17 cellular contexts compared by ENCODE assay signal in genomic region chr10:75532253-75532924, GRCh38.
A peak's percentile ranks its signal among the peaks of the same experiment; 100 is the strongest.
DNase-seq lines count a peak whose midpoint lies in the region; ATAC-seq, FAIRE-seq and TF ChIP-seq lines count a peak whose summit lies in the region.
"Had no signal": no experiment of that assay in that cellular context is flagged by ENCODE, and none has a peak within 500 bp of the region (broad histone marks: within the 10 kb centered on the region; RNA-seq: fewer than 3 reads in every experiment).

No MANE protein-coding gene starts in this region.

- POLR2A ChIA-PET in IMR-90 (lab: Charles Lee; ENCODE audit: unreplicated experiment): no interaction called here

- no peak overlapping the region for H2BK5ac ChIP-seq in IMR-90 (ENCODE audit: low read depth, low read length, poor library complexity, severe bottlenecking)

- H2BK15ac ChIP-seq in IMR-90 (ENCODE audit: low read depth, low read length): no peak overlapping the region

- peak overlapping the region; percentile 51 to 87 (median 68) for H3K27ac Mint-ChIP-seq in CD14-positive monocyte
- peak overlapping the region; percentile 38 for H3K27ac Mint-ChIP-seq in astrocyte (ENCODE audit: unreplicated experiment)
- no peak overlapping the region for H3K27ac Mint-ChIP-seq in mesothelial cell of epicardium
- H3K27ac Mint-ChIP-seq in endodermal cell: no peak overlapping the region
- H3K27ac Mint-ChIP-seq: activated B cell treated with CpG ODN at 0.5 μM for 24 hours, GM23338, naive B cell had no signal

- H3K4me1 Mint-ChIP-seq in CD14-positive monocyte: peaks cover 46% of the 10 kb centered on the region
- H3K4me1 Mint-ChIP-seq in astrocyte (ENCODE audit: low read depth, unreplicated experiment): peaks cover 14% of the 10 kb centered on the region
- peaks cover 5% of the 10 kb centered on the region for H3K4me1 Mint-ChIP-seq in mesothelial cell of epicardium
- H3K4me1 Mint-ChIP-seq in endodermal cell: no peaks in the 10 kb centered on the region
- H3K4me1 Mint-ChIP-seq: activated B cell treated with CpG ODN at 0.5 μM for 24 hours, naive B cell had no signal

- CTCF ChIA-PET in IMR-90 (lab: Yijun Ruan, JAX): no interaction called here

- no peaks in the 10 kb centered on the region for H3K79me1 ChIP-seq in IMR-90 (ENCODE audit: low read depth in 1 of 2, low read length in 2 of 2)

- H3K79me2 ChIP-seq in astrocyte (ENCODE audit: insufficient read depth, low read length): no peaks in the 10 kb centered on the region

- H3K9ac ChIP-seq in IMR-90 (ENCODE audit: low read depth, low read length) (no peak overlapping the region), astrocyte (ENCODE audit: low read length) (no peak overlapping the region), endodermal cell (ENCODE audit: extremely low read depth, low read length, poor library complexity, severe bottlenecking) (no peak overlapping the region)

- H2AK5ac ChIP-seq in IMR-90 (ENCODE audit: low read depth, low read length): no peak overlapping the region

- no peak overlapping the region for H2BK20ac ChIP-seq in IMR-90 (ENCODE audit: low read depth, low read length)

- H3K36me3 ChIP-seq in IMR-90 (ENCODE audit: control insufficient read depth, insufficient read depth, low read length) (no peaks in the 10 kb centered on the region), astrocyte (ENCODE audit: insufficient read depth, low read length) (no peaks in the 10 kb centered on the region), kidney epithelial cell (ENCODE audit: control insufficient read depth, insufficient read depth, low read length) (no peaks in the 10 kb centered on the region), endodermal cell (ENCODE audit: control insufficient read depth, insufficient read depth, low read length) (no peaks in the 10 kb centered on the region)

- no peak overlapping the region for H4K91ac ChIP-seq in IMR-90 (ENCODE audit: insufficient read depth, low read depth, low read length)

- H4K20me1 ChIP-seq in IMR-90 (ENCODE audit: insufficient read depth, low read length) (no peaks in the 10 kb centered on the region), astrocyte (ENCODE audit: insufficient read depth, low read length) (no peaks in the 10 kb centered on the region)

- no peak overlapping the region; the same call in 1 of the 2 replicates for H3K14ac ChIP-seq in IMR-90 (replicated peaks; ENCODE audit: low read depth, low read length)

- no peak overlapping the region for H2BK120ac ChIP-seq in IMR-90 (ENCODE audit: low read depth, low read length)

- dilution Hi-C loops in IMR-90 (cut with HindIII; ENCODE audit: low sequenced_read_pairs, unreplicated experiment): no loop called here

- no peak for FAIRE-seq in astrocyte (lab: Jason Lieb, UNC)
- FAIRE-seq: GM12891 had no signal

- H3K27ac ChIP-seq in IMR-90 (ENCODE audit: insufficient read depth, low read length): no peak overlapping the region
- peak overlapping the region; percentile 22 for H3K27ac ChIP-seq in astrocyte (ENCODE audit: low read depth, low read length)
- no peak overlapping the region for H3K27ac ChIP-seq in endodermal cell (ENCODE audit: low read depth, low read length)

- H3K23ac ChIP-seq in IMR-90 (ENCODE audit: low read depth, low read length): no peak overlapping the region

- no peak overlapping the region for H3K18ac ChIP-seq in IMR-90 (ENCODE audit: low read depth, low read length)

- no peak overlapping the region for H2AK9ac ChIP-seq in IMR-90 (replicated peaks; ENCODE audit: low read depth, low read length, poor library complexity)

- H2AFZ ChIP-seq in IMR-90 (replicated peaks; ENCODE audit: low read length, poor library complexity) (no peak overlapping the region), astrocyte (ENCODE audit: low read depth, low read length) (no peak overlapping the region)
- H2AFZ ChIP-seq: GM23338 had no signal

- H3K36me3 Mint-ChIP-seq in CD14-positive monocyte (peaks cover 16 to 25% of the 10 kb centered on the region in 2 donors), astrocyte (ENCODE audit: low read depth, unreplicated experiment) (no peaks in the 10 kb centered on the region), mesothelial cell of epicardium (no peaks in the 10 kb centered on the region), endodermal cell (ENCODE audit: low read depth) (no peaks in the 10 kb centered on the region)
- H3K36me3 Mint-ChIP-seq: naive B cell had no signal

- peak overlapping the region in 1 of 2 donors; percentile 26 for H3K4me3 Mint-ChIP-seq in CD14-positive monocyte
- peak overlapping the region; percentile 13 for H3K4me3 Mint-ChIP-seq in astrocyte (ENCODE audit: unreplicated experiment)
- H3K4me3 Mint-ChIP-seq in mesothelial cell of epicardium: no peak overlapping the region
- H3K4me3 Mint-ChIP-seq in endodermal cell: no peak overlapping the region
- H3K4me3 Mint-ChIP-seq: activated B cell treated with CpG ODN at 0.5 μM for 24 hours, GM23338, naive B cell had no signal

- 67% methylated on average over 1 of the region's 3 CpGs; no CpG with 5 or more reads in 1 of the 2 experiments for WGBS in IMR-90 (ENCODE audit: extremely low coverage in 2 of 2, insufficient read length in 1 of 2), 2 experiments
- 83% methylated on average over 2 to 3 of the region's 3 CpGs for WGBS in endodermal cell (ENCODE audit: insufficient coverage in 1 of 2, insufficient read length in 1 of 2), 2 experiments

- H3K27me3 ChIP-seq in IMR-90 (ENCODE audit: control insufficient read depth, insufficient read depth, low read length): peaks cover 1% of the 10 kb centered on the region
- no peaks in the 10 kb centered on the region for H3K27me3 ChIP-seq in astrocyte (ENCODE audit: insufficient read depth, low read length)
- no peaks in the 10 kb centered on the region for H3K27me3 ChIP-seq in kidney epithelial cell (ENCODE audit: control insufficient read depth, insufficient read depth, low read length)
- H3K27me3 ChIP-seq in endodermal cell (ENCODE audit: control insufficient read depth, insufficient read depth, low read length, poor library complexity, severe bottlenecking): no peaks in the 10 kb centered on the region

- H3K9me1 ChIP-seq in IMR-90 (ENCODE audit: insufficient read depth, low read length): no peaks in the 10 kb centered on the region

- TF ChIP-seq RAD21 in IMR-90 (IDR thresholded peaks at IDR 0.05; ENCODE audit: low read length): no peak

- BruUV-seq in IMR-90 (replicated peaks; lab: Mats Ljungman, UMichigan): no TSS peak

- H4K8ac ChIP-seq in IMR-90 (ENCODE audit: low read depth in 2 of 2, low read length in 2 of 2): no peak overlapping the region

- H3K4me1 ChIP-seq in IMR-90 (ENCODE audit: control insufficient read depth, insufficient read depth, low read length) (peaks cover 1% of the 10 kb centered on the region; the same call in 1 of the 2 replicates), astrocyte (ENCODE audit: insufficient read depth, low read length) (peaks cover 21% of the 10 kb centered on the region), endodermal cell (ENCODE audit: control insufficient read depth, insufficient read depth, low read length) (no peaks in the 10 kb centered on the region)

- no peak overlapping the region; the same call in 1 of the 2 replicates for H3K56ac ChIP-seq in IMR-90 (ENCODE audit: extremely low read depth, insufficient read depth, low read length)

- H3K4me2 ChIP-seq in IMR-90 (ENCODE audit: low read depth, low read length): no peak overlapping the region
- peak overlapping the region; percentile 53 for H3K4me2 ChIP-seq in astrocyte (ENCODE audit: low read length)
- H3K4me2 ChIP-seq: GM23338 had no signal

- intact Hi-C loops in CD14-positive monocyte (cut with micrococcal nuclease): loop anchor here in 1 of 2 donors (10.0 kb wide), 1 partner anchor 128 kb away; the partner anchor contains the start of gene ZNF503
- intact Hi-C loops in IMR-90 (cut with micrococcal nuclease): no loop called here

- H3K4me3 ChIP-seq in IMR-90 (ENCODE audit: insufficient read depth, low read depth, low read length) (no peak overlapping the region), astrocyte (ENCODE audit: insufficient read depth, low read depth, low read length) (no peak overlapping the region), kidney epithelial cell (ENCODE audit: low read depth, low read length) (no peak overlapping the region), endodermal cell (ENCODE audit: low read length) (no peak overlapping the region)
- H3K4me3 ChIP-seq: GM23338 had no signal

- H3K9me3 ChIP-seq in IMR-90 (ENCODE audit: control insufficient read depth, insufficient read depth, low read length): no peaks in the 10 kb centered on the region
- H3K9me3 ChIP-seq in astrocyte (ENCODE audit: insufficient read depth, low read depth, low read length): no peaks in the 10 kb centered on the region
- no peaks in the 10 kb centered on the region for H3K9me3 ChIP-seq in endodermal cell (ENCODE audit: control insufficient read depth, low read length)

- no peak overlapping the region for H4K5ac ChIP-seq in IMR-90 (ENCODE audit: low read depth, low read length)

- no peak for TF ChIP-seq POLR2A in IMR-90 (IDR thresholded peaks at IDR 0.05; ENCODE audit: low read depth, low read length)

- H3K4ac ChIP-seq in IMR-90 (ENCODE audit: low read depth, low read length): no peak overlapping the region

- peaks cover 0 to 5% (median 0%) of the 10 kb centered on the region in 7 donors for H3K9me3 Mint-ChIP-seq in CD14-positive monocyte
- H3K9me3 Mint-ChIP-seq in astrocyte (ENCODE audit: unreplicated experiment): peaks cover 1% of the 10 kb centered on the region
- H3K9me3 Mint-ChIP-seq in mesothelial cell of epicardium: peaks cover 11% of the 10 kb centered on the region
- no peaks in the 10 kb centered on the region for H3K9me3 Mint-ChIP-seq in endodermal cell
- H3K9me3 Mint-ChIP-seq: activated B cell treated with CpG ODN at 0.5 μM for 24 hours, GM23338 had no signal

- peak; percentile 48 for DNase-seq in CD14-positive monocyte (ENCODE audit: low spot score)
- DNase-seq in IMR-90: peak; percentile 8
- peak; percentile 76 for DNase-seq in astrocyte (ENCODE audit: low read depth)
- peak; percentile 78 for DNase-seq in kidney epithelial cell (ENCODE audit: low read depth)
- no peak for DNase-seq in mesothelial cell of epicardium (ENCODE audit: low spot score in 2 of 2, unreplicated experiment in 2 of 2)
- DNase-seq in endodermal cell: no peak
- DNase-seq: activated B cell treated with CpG ODN at 0.5 μM for 24 hours; dermis blood vessel endothelial cell; DMS79 treated with DMSO at 0.1 percent for 48 hours; naive B cell; NCI-H187 treated with DMSO at 0.1 percent for 48 hours; retina; stimulated activated CD4-positive, alpha-beta T cell treated with anti-CD3 and anti-CD28 coated beads, Interleukin-2, amount 100 ng/mL, for 24 hours had no signal

- peaks cover 0 to 4% (median 0%) of the 10 kb centered on the region in 3 donors for H3K27me3 Mint-ChIP-seq in CD14-positive monocyte (ENCODE audit: low read depth in 3 of 3)
- H3K27me3 Mint-ChIP-seq in astrocyte (ENCODE audit: low read depth, unreplicated experiment): peaks cover 22% of the 10 kb centered on the region
- peaks cover 55% of the 10 kb centered on the region for H3K27me3 Mint-ChIP-seq in mesothelial cell of epicardium (ENCODE audit: low read depth)
- peaks cover 30% of the 10 kb centered on the region for H3K27me3 Mint-ChIP-seq in endodermal cell (ENCODE audit: insufficient read depth)

- ATAC-seq in IMR-90 (ENCODE audit: low read depth) (no peak), GM19455 (IDR thresholded peaks at IDR 0.05; ENCODE audit: unreplicated experiment) (no peak), GM21737 (IDR thresholded peaks at IDR 0.05; ENCODE audit: unreplicated experiment) (no peak)
- ATAC-seq: GM23338 had no signal

- in situ Hi-C loops in IMR-90 (cut with MboI; ENCODE audit: low sequenced_read_pairs): no loop called here

- TF ChIP-seq CTCF in CD14-positive monocyte (IDR thresholded peaks at IDR 0.05) (no peak), IMR-90 (conservative IDR thresholded peaks at IDR 0.05; ENCODE audit: low read depth, low read length) (no peak), astrocyte (IDR thresholded peaks at IDR 0.05; ENCODE audit: insufficient read depth, low read depth, low read length) (no peak), kidney epithelial cell (IDR thresholded peaks at IDR 0.05; ENCODE audit: insufficient read depth, low read length, poor library complexity, severe bottlenecking) (no peak), mesothelial cell of epicardium (IDR thresholded peaks at IDR 0.05; ENCODE audit: unreplicated experiment) (no peak), endodermal cell (conservative IDR thresholded peaks at IDR 0.05) (no peak)

Comparison
In these comparisons a context has a peak if more than half of its experiments do, and no peak if none do; other contexts are left out.
1. DNase-seq: peak in CD14-positive monocyte (single experiment), IMR-90 (single experiment), astrocyte (single experiment) and kidney epithelial cell (single experiment); none in mesothelial cell of epicardium (0 of 2) and endodermal cell (single experiment).
2. H3K27ac Mint-ChIP-seq: peak in CD14-positive monocyte (7 of 7) and astrocyte (single experiment); none in mesothelial cell of epicardium (single experiment) and endodermal cell (single experiment).